27 cellular contexts compared by ENCODE assay signal in the genomic region with DNA sequence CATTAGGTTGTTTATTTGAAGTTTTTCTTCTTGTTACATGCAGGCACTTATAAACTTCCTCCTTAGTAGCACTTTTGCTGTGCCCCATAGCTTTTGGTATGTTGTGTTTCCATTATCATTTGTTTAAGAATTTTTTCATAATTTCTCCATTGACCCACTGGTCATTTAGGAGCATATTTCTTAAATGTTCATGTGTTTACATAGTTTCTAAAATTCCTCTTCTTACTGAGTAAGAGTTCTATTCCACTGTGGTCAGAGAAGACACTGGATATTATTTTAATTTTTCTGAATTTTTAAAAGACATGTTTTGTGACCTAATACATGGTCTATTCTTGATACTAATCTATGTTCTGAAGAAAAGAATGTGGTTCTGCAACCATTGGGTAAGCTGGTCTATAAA.
"Had no signal": no experiment of that assay in that cellular context is flagged by ENCODE, and none has a peak within 500 bp of the region (broad histone marks: within the 10 kb centered on the region; RNA-seq: fewer than 3 reads in every experiment).

No MANE protein-coding gene starts in this region.

- DNase-seq: hypothalamus; immature natural killer cell; islet precursor cell; left cardiac atrium; left ventricle myocardium superior; lower lobe of right lung; mammary epithelial cell; mesenchymal stem cell; naive thymus-derived CD8-positive, alpha-beta T cell; nucleus accumbens; pancreas; posterior cingulate gyrus; retina; right cardiac atrium; stimulated activated CD4-positive, alpha-beta T cell treated with anti-CD3 and anti-CD28 coated beads, Interleukin-12 subunit alpha, Interleukin-12 subunit beta, amount 100 ng/mL, for 4 hours; stimulated activated CD4-positive, alpha-beta T cell treated with anti-CD3 and anti-CD28 coated beads, Interleukin-15, amount 100 ng/mL, for 24 hours; stimulated activated CD4-positive, alpha-beta T cell treated with anti-CD3 and anti-CD28 coated beads, Interleukin-2, amount 100 ng/mL, for 24 hours; stimulated activated CD4-positive, alpha-beta T cell treated with anti-CD3 and anti-CD28 coated beads, Interleukin-4, amount 100 ng/mL, for 1 hour; stimulated activated naive B cell treated with anti-CD40 and anti-IgM and Interleukin-4, amounts not matched to agents 10 μg/mL and 1 μg/mL and 100 μg/mL, for 72 hours; stimulated activated naive CD8-positive, alpha-beta T cell treated with anti-CD3 and anti-CD28 coated beads, Interleukin-15, Interleukin-2, amounts not matched to agents 100 U/mL and 50 U/mL, for 24 hours; stomach; testis; thyroid gland; transverse colon; upper lobe of right lung had no signal

- H3K36me3 ChIP-seq: lower lobe of right lung, pancreas, prostate gland, stomach, thyroid gland, transverse colon, upper lobe of right lung had no signal

- H3K9me3 ChIP-seq: lower lobe of right lung, pancreas, prostate gland, testis, thyroid gland, transverse colon, upper lobe of right lung had no signal

- H3K4me3 ChIP-seq: lower lobe of right lung, pancreas, prostate gland, skin epidermis, stomach, testis, thyroid gland, transverse colon, upper lobe of right lung had no signal

- H3K27me3 ChIP-seq: pancreas, stomach, testis, thyroid gland, transverse colon, upper lobe of right lung had no signal

- H3K4me1 ChIP-seq: lower lobe of right lung, pancreas, prostate gland, stomach, thyroid gland, transverse colon, upper lobe of right lung had no signal

- H3K27ac ChIP-seq: lower lobe of right lung, pancreas, prostate gland, skin epidermis, stomach, testis, thyroid gland, transverse colon, upper lobe of right lung had no signal
